In the genomic region with DNA sequence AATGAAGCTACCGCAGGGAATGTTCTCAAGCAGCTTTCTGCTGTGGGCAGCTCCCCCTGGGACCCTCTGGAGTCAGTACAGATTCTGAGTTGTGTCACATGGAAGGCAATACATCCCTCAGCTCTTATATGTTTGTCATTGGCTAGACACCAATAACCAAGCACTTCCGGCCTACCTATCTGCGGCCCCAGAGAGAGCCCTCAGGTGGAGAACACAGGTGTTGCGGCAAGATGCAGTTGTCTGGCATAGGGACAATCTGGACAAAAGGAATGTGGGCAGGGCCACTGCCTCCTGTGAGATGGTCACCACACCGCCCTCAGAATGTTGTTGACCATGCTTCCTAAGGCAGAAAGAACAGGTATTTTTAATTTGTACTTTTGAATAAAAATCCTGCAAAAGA, we compare ENCODE assay signal across 10 cellular contexts.
A peak's percentile ranks its signal among the peaks of the same experiment; 100 is the strongest.
DNase-seq lines count a peak whose midpoint lies in the region; ATAC-seq and TF ChIP-seq lines count a peak whose summit lies in the region.
"Had no signal": no experiment of that assay in that cellular context is flagged by ENCODE, and none has a peak within 500 bp of the region (broad histone marks: within the 10 kb centered on the region; RNA-seq: fewer than 3 reads in every experiment).

No MANE protein-coding gene starts in this region.

- 67% methylated on average over 5 of the region's 5 CpGs for WGBS in prostate gland

- no peak for ATAC-seq in GM19324 (IDR thresholded peaks at IDR 0.05; ENCODE audit: low FRiP score, unreplicated experiment)
- no peak for ATAC-seq in GM21390 (IDR thresholded peaks at IDR 0.05; ENCODE audit: unreplicated experiment)

- H3K4me3 ChIP-seq in GM12864 (ENCODE audit: low read depth, low read length): no peak overlapping the region
- no peak overlapping the region for H3K4me3 ChIP-seq in NB4 (ENCODE audit: low read depth, low read length)
- no peak overlapping the region for H3K4me3 ChIP-seq in MG63
- H3K4me3 ChIP-seq in prostate gland: no peak overlapping the region

- intact Hi-C loops in prostate gland (cut with DNase I): no loop called here

- H3K27me3 ChIP-seq in MG63 (no peaks in the 10 kb centered on the region), prostate gland (replicated peaks; ENCODE audit: insufficient read depth) (no peaks in the 10 kb centered on the region)

- no peaks in the 10 kb centered on the region for H3K36me3 ChIP-seq in MG63
- H3K36me3 ChIP-seq in prostate gland: no peaks in the 10 kb centered on the region

- H3K27ac ChIP-seq in prostate gland: no peak overlapping the region
- H3K27ac ChIP-seq: epithelial cell of prostate had no signal

- TF ChIP-seq POLR2A in NB4 (IDR thresholded peaks at IDR 0.05; ENCODE audit: extremely low read depth, insufficient read length) (no peak), prostate gland (IDR thresholded peaks at IDR 0.05) (no peak)

- DNase-seq in A172 (ENCODE audit: low spot score): peak; percentile 8
- DNase-seq in GM12864 (ENCODE audit: low read depth): no peak
- DNase-seq in NB4 (ENCODE audit: low read depth): peak; percentile 13
- DNase-seq in dermis blood vessel endothelial cell: peak; percentile 2
- no peak for DNase-seq in MG63
- DNase-seq in prostate gland (ENCODE audit: low spot score): no peak
- DNase-seq: activated CD4-positive, CD25-positive, alpha-beta regulatory T cell had no signal

- no peaks in the 10 kb centered on the region for H3K9me3 ChIP-seq in MG63
- no peaks in the 10 kb centered on the region for H3K9me3 ChIP-seq in prostate gland

- H3K4me1 ChIP-seq in prostate gland (replicated peaks): no peaks in the 10 kb centered on the region

- peak; percentile 61 for TF ChIP-seq CTCF in GM12864 (IDR thresholded peaks at IDR 0.05; ENCODE audit: low read depth, low read length, missing control alignments)
- TF ChIP-seq CTCF in NB4 (IDR thresholded peaks at IDR 0.05; ENCODE audit: low read depth, low read length): no peak
- no peak for TF ChIP-seq CTCF in prostate gland (IDR thresholded peaks at IDR 0.05)

Comparison
In these comparisons a context has a peak if more than half of its experiments do, and no peak if none do; other contexts are left out.
1. DNase-seq: peak in A172 (single experiment), NB4 (single experiment) and dermis blood vessel endothelial cell (single experiment); none in GM12864 (single experiment), MG63 (single experiment) and prostate gland (single experiment).